Comparison of ENCODE assay signal across 23 cellular contexts in genomic region chr15:73955851-73956250, GRCh38. TPM values are rescaled to one million over a fixed set of nuclear protein-coding genes. Genes with fewer than 3 reads are reported as not detected.
DNase-seq lines count a peak whose midpoint lies in the region; ATAC-seq, FAIRE-seq and TF ChIP-seq lines count a peak whose summit lies in the region.
"Had no signal": no experiment of that assay in that cellular context is flagged by ENCODE, and none has a peak within 500 bp of the region (broad histone marks: within the 10 kb centered on the region; RNA-seq: fewer than 3 reads in every experiment).

No MANE protein-coding gene starts in this region.

- H3K4me3 Mint-ChIP-seq in activated T-cell treated with anti-CD3 and anti-CD28 coated beads, Interleukin-2, amount 50 U/mL, for 72 hours: no peak overlapping the region
- no peak overlapping the region for H3K4me3 Mint-ChIP-seq in astrocyte (ENCODE audit: unreplicated experiment)
- no peak overlapping the region for H3K4me3 Mint-ChIP-seq in neural progenitor cell
- no peak overlapping the region for H3K4me3 Mint-ChIP-seq in activated T-helper 17 cell treated with anti-CD3 and anti-CD28 coated beads, Interleukin-2, amount 50 U/mL, for 72 hours
- H3K4me3 Mint-ChIP-seq: activated naive CD8-positive, alpha-beta T cell treated with anti-CD3 and anti-CD28 coated beads for 36 hours; mesothelial cell of epicardium; naive thymus-derived CD8-positive, alpha-beta T cell; stimulated activated naive CD8-positive, alpha-beta T cell treated with anti-CD3 and anti-CD28 coated beads, Interleukin-15, amount 100 ng/mL, for 72 hours; WTC11 had no signal

- no peak for FAIRE-seq in astrocyte (lab: Jason Lieb, UNC)
- no peak for FAIRE-seq in H54 (lab: Jason Lieb, UNC)

- H3K4me1 Mint-ChIP-seq in activated T-cell treated with anti-CD3 and anti-CD28 coated beads, Interleukin-2, amount 50 U/mL, for 72 hours (ENCODE audit: low read depth): peaks cover 28% of the 10 kb centered on the region
- H3K4me1 Mint-ChIP-seq in astrocyte (ENCODE audit: low read depth, unreplicated experiment): peaks cover 54% of the 10 kb centered on the region
- peaks cover 22% of the 10 kb centered on the region for H3K4me1 Mint-ChIP-seq in neural progenitor cell
- peaks cover 9% of the 10 kb centered on the region for H3K4me1 Mint-ChIP-seq in activated T-helper 17 cell treated with anti-CD3 and anti-CD28 coated beads, Interleukin-2, amount 50 U/mL, for 72 hours

- TF ChIP-seq CTCF in astrocyte (IDR thresholded peaks at IDR 0.05; ENCODE audit: insufficient read depth, low read depth, low read length): no peak
- no peak for TF ChIP-seq CTCF in neural progenitor cell (IDR thresholded peaks at IDR 0.05)

- H3K9me3 Mint-ChIP-seq in activated T-cell treated with anti-CD3 and anti-CD28 coated beads, Interleukin-2, amount 50 U/mL, for 72 hours: no peaks in the 10 kb centered on the region
- no peaks in the 10 kb centered on the region for H3K9me3 Mint-ChIP-seq in astrocyte (ENCODE audit: unreplicated experiment)
- H3K9me3 Mint-ChIP-seq in neural progenitor cell: no peaks in the 10 kb centered on the region
- H3K9me3 Mint-ChIP-seq in activated T-helper 17 cell treated with anti-CD3 and anti-CD28 coated beads, Interleukin-2, amount 50 U/mL, for 72 hours: no peaks in the 10 kb centered on the region
- H3K9me3 Mint-ChIP-seq: activated naive CD8-positive, alpha-beta T cell treated with anti-CD3 and anti-CD28 coated beads for 36 hours; mesothelial cell of epicardium; naive thymus-derived CD8-positive, alpha-beta T cell; stimulated activated naive CD8-positive, alpha-beta T cell treated with anti-CD3 and anti-CD28 coated beads, Interleukin-15, amount 100 ng/mL, for 72 hours; WTC11 had no signal

- H3K27me3 Mint-ChIP-seq in activated T-cell treated with anti-CD3 and anti-CD28 coated beads, Interleukin-2, amount 50 U/mL, for 72 hours (ENCODE audit: low read depth): no peaks in the 10 kb centered on the region
- H3K27me3 Mint-ChIP-seq in astrocyte (ENCODE audit: low read depth, unreplicated experiment): peaks cover 4% of the 10 kb centered on the region
- peaks cover 7% of the 10 kb centered on the region for H3K27me3 Mint-ChIP-seq in neural progenitor cell (ENCODE audit: insufficient read depth, low read depth)
- H3K27me3 Mint-ChIP-seq in activated T-helper 17 cell treated with anti-CD3 and anti-CD28 coated beads, Interleukin-2, amount 50 U/mL, for 72 hours: no peaks in the 10 kb centered on the region
- H3K27me3 Mint-ChIP-seq: activated naive CD8-positive, alpha-beta T cell treated with anti-CD3 and anti-CD28 coated beads for 36 hours; naive thymus-derived CD8-positive, alpha-beta T cell; stimulated activated naive CD8-positive, alpha-beta T cell treated with anti-CD3 and anti-CD28 coated beads, Interleukin-15, amount 100 ng/mL, for 72 hours had no signal

- peak; percentile 8 for DNase-seq in activated T-cell treated with anti-CD3 and anti-CD28 coated beads, Interleukin-2, amount 50 U/mL, for 1 hour
- no peak for DNase-seq in activated T-cell treated with anti-CD3 and anti-CD28 coated beads, Interleukin-2, amount 50 U/mL, for 72 hours
- no peak for DNase-seq in astrocyte (ENCODE audit: low read depth)
- no peak for DNase-seq in neural progenitor cell (ENCODE audit: low spot score)
- peak; percentile 30 to 57 for DNase-seq in aorta
- DNase-seq in H54 (ENCODE audit: insufficient read length, low spot score): no peak
- no peak for DNase-seq in HCEC 1CT
- DNase-seq: 8988T; activated CD4-positive, alpha-beta T cell treated with anti-CD3 and anti-CD28 coated beads, Interleukin-2, amount 50 U/mL, for 1 hour; activated naive CD8-positive, alpha-beta T cell treated with anti-CD3 and anti-CD28 coated beads for 36 hours; body of pancreas; DMS79; effector CD8-positive, alpha-beta T cell; foreskin fibroblast; naive thymus-derived CD8-positive, alpha-beta T cell; NCI-H187; stimulated activated naive CD8-positive, alpha-beta T cell treated with anti-CD3 and anti-CD28 coated beads, Interleukin-15, amount 100 ng/mL, for 72 hours; T1000; transverse colon had no signal

- H3K4me1 ChIP-seq in astrocyte (ENCODE audit: insufficient read depth, low read length): peaks cover 42% of the 10 kb centered on the region
- peaks cover 8% of the 10 kb centered on the region for H3K4me1 ChIP-seq in neural progenitor cell
- H3K4me1 ChIP-seq in aorta (ENCODE audit: control insufficient read depth in 1 of 2, insufficient read depth in 2 of 2, low read length in 2 of 2): no peaks in the 10 kb centered on the region

- H3K9me3 ChIP-seq in astrocyte (ENCODE audit: insufficient read depth, low read depth, low read length) (no peaks in the 10 kb centered on the region), neural progenitor cell (ENCODE audit: low read depth) (no peaks in the 10 kb centered on the region), aorta (ENCODE audit: control insufficient read depth, low read length) (no peaks in the 10 kb centered on the region)
- H3K9me3 ChIP-seq: body of pancreas, transverse colon had no signal

- ATAC-seq in activated T-cell treated with anti-CD3 and anti-CD28 coated beads, Interleukin-2, amount 50 U/mL, for 72 hours (replicated peaks in 1 of 2): no peak
- no peak for ATAC-seq in aorta (ENCODE audit: low FRiP score)
- no peak for ATAC-seq in activated T-helper 17 cell treated with anti-CD3 and anti-CD28 coated beads, Interleukin-2, amount 50 U/mL, for 72 hours (replicated peaks)
- ATAC-seq: body of pancreas; left lobe of liver; naive thymus-derived CD8-positive, alpha-beta T cell; stimulated activated naive CD8-positive, alpha-beta T cell treated with anti-CD3 and anti-CD28 coated beads, Interleukin-15, amount 100 ng/mL, for 72 hours; WTC11 had no signal

- intact Hi-C loops in aorta (cut with DNase I): no loop called here

- peak overlapping the region; percentile 40 for H3K9ac ChIP-seq in astrocyte (ENCODE audit: low read length)
- no peak overlapping the region for H3K9ac ChIP-seq in neural progenitor cell

- no peak overlapping the region for H3K4me3 ChIP-seq in astrocyte (ENCODE audit: insufficient read depth, low read depth, low read length)
- no peak overlapping the region for H3K4me3 ChIP-seq in neural progenitor cell
- H3K4me3 ChIP-seq in aorta (ENCODE audit: low read length in 2 of 2): no peak overlapping the region
- H3K4me3 ChIP-seq: body of pancreas, transverse colon had no signal

- peak overlapping the region; percentile 76 for H3K27ac ChIP-seq in astrocyte (ENCODE audit: low read depth, low read length)
- no peak overlapping the region for H3K27ac ChIP-seq in neural progenitor cell
- no peak overlapping the region for H3K27ac ChIP-seq in aorta (ENCODE audit: low read depth in 1 of 2, low read length in 2 of 2)
- H3K27ac ChIP-seq: body of pancreas, transverse colon had no signal

- H3F3A ChIP-seq in neural progenitor cell (ENCODE audit: low read depth): peaks cover 2% of the 10 kb centered on the region

- H4K20me1 ChIP-seq in astrocyte (ENCODE audit: insufficient read depth, low read length): no peaks in the 10 kb centered on the region
- H4K20me1 ChIP-seq in neural progenitor cell (ENCODE audit: low read depth): peaks cover 11% of the 10 kb centered on the region

- H3K79me2 ChIP-seq in astrocyte (ENCODE audit: insufficient read depth, low read length) (no peaks in the 10 kb centered on the region), neural progenitor cell (ENCODE audit: low read depth) (no peaks in the 10 kb centered on the region)

- H3K4me2 ChIP-seq in astrocyte (ENCODE audit: low read length): peak overlapping the region; percentile 66
- H3K4me2 ChIP-seq in neural progenitor cell: no peak overlapping the region

- no peak overlapping the region for H3K27ac Mint-ChIP-seq in activated T-cell treated with anti-CD3 and anti-CD28 coated beads, Interleukin-2, amount 50 U/mL, for 72 hours
- H3K27ac Mint-ChIP-seq in astrocyte (ENCODE audit: unreplicated experiment) (peak overlapping the region; percentile 84), neural progenitor cell (peak overlapping the region; percentile 21)
- no peak overlapping the region for H3K27ac Mint-ChIP-seq in activated T-helper 17 cell treated with anti-CD3 and anti-CD28 coated beads, Interleukin-2, amount 50 U/mL, for 72 hours
- H3K27ac Mint-ChIP-seq: activated naive CD8-positive, alpha-beta T cell treated with anti-CD3 and anti-CD28 coated beads for 36 hours; mesothelial cell of epicardium; WTC11 had no signal

- TF ChIP-seq POLR2A in H54 (IDR thresholded peaks at IDR 0.05; ENCODE audit: low read depth, low read length): no peak

- H2AFZ ChIP-seq in astrocyte (ENCODE audit: low read depth, low read length): no peak overlapping the region
- H2AFZ ChIP-seq in neural progenitor cell (replicated peaks): no peak overlapping the region

- H3K36me3 ChIP-seq in astrocyte (ENCODE audit: insufficient read depth, low read length) (peaks cover 12% of the 10 kb centered on the region), neural progenitor cell (no peaks in the 10 kb centered on the region), aorta (ENCODE audit: control insufficient read depth in 1 of 2, insufficient read depth in 2 of 2, low read length in 1 of 2) (no peaks in the 10 kb centered on the region)
- H3K36me3 ChIP-seq: transverse colon had no signal

- no peaks in the 10 kb centered on the region for H3K36me3 Mint-ChIP-seq in activated T-cell treated with anti-CD3 and anti-CD28 coated beads, Interleukin-2, amount 50 U/mL, for 72 hours (ENCODE audit: insufficient read depth in 2 of 2)
- H3K36me3 Mint-ChIP-seq in astrocyte (ENCODE audit: low read depth, unreplicated experiment) (peaks cover 6% of the 10 kb centered on the region), neural progenitor cell (no peaks in the 10 kb centered on the region)
- no peaks in the 10 kb centered on the region for H3K36me3 Mint-ChIP-seq in activated T-helper 17 cell treated with anti-CD3 and anti-CD28 coated beads, Interleukin-2, amount 50 U/mL, for 72 hours (ENCODE audit: low read depth)
- H3K36me3 Mint-ChIP-seq: activated naive CD8-positive, alpha-beta T cell treated with anti-CD3 and anti-CD28 coated beads for 36 hours; mesothelial cell of epicardium; naive thymus-derived CD8-positive, alpha-beta T cell; WTC11 had no signal

- H3K27me3 ChIP-seq in astrocyte (ENCODE audit: insufficient read depth, low read length) (no peaks in the 10 kb centered on the region), neural progenitor cell (no peaks in the 10 kb centered on the region), aorta (ENCODE audit: control insufficient read depth in 1 of 2, insufficient read depth in 2 of 2, low read length in 1 of 2) (no peaks in the 10 kb centered on the region)
- H3K27me3 ChIP-seq: body of pancreas, transverse colon had no signal

- WGBS in aorta, 2 donors: 87 to 94% methylated on average over 4 of the region's 4 CpGs

RNA-seq across cellular contexts. Expression of gene LOXL1, which starts 29.6 kb away (rescaled TPM):
- total RNA-seq in activated T-cell treated with anti-CD3 and anti-CD28 coated beads, Interleukin-2, amount 50 U/mL, for 72 hours: 1 to 10 TPM; 1.9 to 2.5 TPM
- total RNA-seq in astrocyte (280 and 384 TPM in 2 replicates), neural progenitor cell (ENCODE audit: low replicate concordance) (5.3 and 28.1 TPM in 2 replicates), aorta (100 to 1,000 TPM; 108 to 115 TPM)
- 100 to 1,000 TPM in 1 of 2 donors, 10 to 100 TPM in 1; 49.0 to 138 TPM for polyA plus RNA-seq in aorta
- 1 to 10 TPM; 3.4 TPM for total RNA-seq in activated T-helper 17 cell treated with anti-CD3 and anti-CD28 coated beads, Interleukin-2, amount 50 U/mL, for 72 hours

RNA-seq across cellular contexts. Expression of gene STOML1, which starts 36.2 kb away (rescaled TPM):
- 10 to 100 TPM in 1 of 2 donors, 1 to 10 TPM in 1; 7.2 to 15.1 TPM for total RNA-seq in activated T-cell treated with anti-CD3 and anti-CD28 coated beads, Interleukin-2, amount 50 U/mL, for 72 hours
- total RNA-seq in astrocyte (12.4 and 16.6 TPM in 2 replicates), neural progenitor cell (ENCODE audit: low replicate concordance) (2.0 and 4.7 TPM in 2 replicates), aorta (10 to 100 TPM; 12.9 to 16.4 TPM)
- 10 to 100 TPM; 10.5 to 19.2 TPM for polyA plus RNA-seq in aorta
- 1 to 10 TPM; 4.8 to 7.3 TPM for total RNA-seq in activated T-helper 17 cell treated with anti-CD3 and anti-CD28 coated beads, Interleukin-2, amount 50 U/mL, for 72 hours

RNA-seq across cellular contexts. Expression of gene PML, which starts 38.7 kb away (rescaled TPM):
- total RNA-seq in activated T-cell treated with anti-CD3 and anti-CD28 coated beads, Interleukin-2, amount 50 U/mL, for 72 hours: 10 to 100 TPM; 70.9 to 71.6 TPM
- 116 and 119 TPM in 2 replicates for total RNA-seq in astrocyte
- total RNA-seq in neural progenitor cell (ENCODE audit: low replicate concordance): 15.3 and 18.0 TPM in 2 replicates
- total RNA-seq in aorta: 10 to 100 TPM; 72.6 to 91.9 TPM
- polyA plus RNA-seq in aorta: 10 to 100 TPM in 1 of 2 donors, 1 to 10 TPM in 1; 8.6 to 45.5 TPM
- total RNA-seq in activated T-helper 17 cell treated with anti-CD3 and anti-CD28 coated beads, Interleukin-2, amount 50 U/mL, for 72 hours: 10 to 100 TPM; 67.4 to 74.1 TPM

Comparison
In these comparisons a context has a peak if more than half of its experiments do, and no peak if none do; other contexts are left out.
1. DNase-seq: peak in activated T-cell treated with anti-CD3 and anti-CD28 coated beads, Interleukin-2, amount 50 U/mL, for 1 hour (single experiment) and aorta (2 of 2); none in activated T-cell treated with anti-CD3 and anti-CD28 coated beads, Interleukin-2, amount 50 U/mL, for 72 hours (0 of 2), astrocyte (single experiment), neural progenitor cell (single experiment), H54 (single experiment) and HCEC 1CT (single experiment).
2. H3K27ac Mint-ChIP-seq: peak in astrocyte (single experiment) and neural progenitor cell (single experiment); none in activated T-cell treated with anti-CD3 and anti-CD28 coated beads, Interleukin-2, amount 50 U/mL, for 72 hours (single experiment) and activated T-helper 17 cell treated with anti-CD3 and anti-CD28 coated beads, Interleukin-2, amount 50 U/mL, for 72 hours (single experiment).